In the genomic region with DNA sequence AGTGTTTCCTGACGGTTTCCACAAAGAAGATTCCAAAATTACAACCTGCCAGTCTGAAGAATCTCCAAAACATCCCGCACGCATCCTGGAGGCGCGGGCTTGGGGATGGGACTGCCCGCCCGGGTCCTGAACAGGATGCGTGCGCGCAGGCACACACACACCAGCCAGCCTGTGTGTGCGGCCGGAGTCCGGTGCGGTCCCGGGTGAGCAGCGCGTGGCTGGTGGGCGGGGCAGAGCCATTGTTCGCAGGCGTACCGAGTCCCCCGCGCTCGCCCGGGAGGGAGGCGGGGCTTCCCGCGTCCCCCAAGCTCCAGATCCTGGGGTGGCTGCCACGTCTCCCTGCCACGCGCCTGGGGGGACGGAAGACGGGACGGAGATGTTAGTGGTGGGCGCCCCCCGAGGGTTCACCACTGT, we compare ENCODE assay signal across 1 cellular context.
TF ChIP-seq lines count a peak whose summit lies in the region.

No MANE protein-coding gene starts in this region.

TF ChIP-seq in HepG2, 621 proteins besides CTCF, POLR2A, EP300 and RAD21 (continued from another document):
- TF ChIP-seq PTBP1 (IDR thresholded peaks at IDR 0.05; ENCODE audit: low read depth, low read length, poor library complexity, severe bottlenecking), result no peak
- no peak for TF ChIP-seq HMG20B (CRISPR knock-in tag; conservative IDR thresholded peaks at IDR 0.05)
- peak; percentile 27; the same call in 1 of the 2 replicates for TF ChIP-seq ZFP41 (CRISPR knock-in tag; IDR thresholded peaks at IDR 0.05; ENCODE audit: borderline replicate concordance)
- no peak; the same call in 1 of the 2 replicates for TF ChIP-seq HIVEP1 (CRISPR knock-in tag; IDR thresholded peaks at IDR 0.05)
- TF ChIP-seq ZNF776 (CRISPR knock-in tag; IDR thresholded peaks at IDR 0.05), result no peak
- TF ChIP-seq ZSCAN20 (CRISPR knock-in tag; IDR thresholded peaks at IDR 0.05; ENCODE audit: borderline replicate concordance), result peak; percentile 61; the same call in 1 of the 2 replicates
- TF ChIP-seq, protein P1, sequence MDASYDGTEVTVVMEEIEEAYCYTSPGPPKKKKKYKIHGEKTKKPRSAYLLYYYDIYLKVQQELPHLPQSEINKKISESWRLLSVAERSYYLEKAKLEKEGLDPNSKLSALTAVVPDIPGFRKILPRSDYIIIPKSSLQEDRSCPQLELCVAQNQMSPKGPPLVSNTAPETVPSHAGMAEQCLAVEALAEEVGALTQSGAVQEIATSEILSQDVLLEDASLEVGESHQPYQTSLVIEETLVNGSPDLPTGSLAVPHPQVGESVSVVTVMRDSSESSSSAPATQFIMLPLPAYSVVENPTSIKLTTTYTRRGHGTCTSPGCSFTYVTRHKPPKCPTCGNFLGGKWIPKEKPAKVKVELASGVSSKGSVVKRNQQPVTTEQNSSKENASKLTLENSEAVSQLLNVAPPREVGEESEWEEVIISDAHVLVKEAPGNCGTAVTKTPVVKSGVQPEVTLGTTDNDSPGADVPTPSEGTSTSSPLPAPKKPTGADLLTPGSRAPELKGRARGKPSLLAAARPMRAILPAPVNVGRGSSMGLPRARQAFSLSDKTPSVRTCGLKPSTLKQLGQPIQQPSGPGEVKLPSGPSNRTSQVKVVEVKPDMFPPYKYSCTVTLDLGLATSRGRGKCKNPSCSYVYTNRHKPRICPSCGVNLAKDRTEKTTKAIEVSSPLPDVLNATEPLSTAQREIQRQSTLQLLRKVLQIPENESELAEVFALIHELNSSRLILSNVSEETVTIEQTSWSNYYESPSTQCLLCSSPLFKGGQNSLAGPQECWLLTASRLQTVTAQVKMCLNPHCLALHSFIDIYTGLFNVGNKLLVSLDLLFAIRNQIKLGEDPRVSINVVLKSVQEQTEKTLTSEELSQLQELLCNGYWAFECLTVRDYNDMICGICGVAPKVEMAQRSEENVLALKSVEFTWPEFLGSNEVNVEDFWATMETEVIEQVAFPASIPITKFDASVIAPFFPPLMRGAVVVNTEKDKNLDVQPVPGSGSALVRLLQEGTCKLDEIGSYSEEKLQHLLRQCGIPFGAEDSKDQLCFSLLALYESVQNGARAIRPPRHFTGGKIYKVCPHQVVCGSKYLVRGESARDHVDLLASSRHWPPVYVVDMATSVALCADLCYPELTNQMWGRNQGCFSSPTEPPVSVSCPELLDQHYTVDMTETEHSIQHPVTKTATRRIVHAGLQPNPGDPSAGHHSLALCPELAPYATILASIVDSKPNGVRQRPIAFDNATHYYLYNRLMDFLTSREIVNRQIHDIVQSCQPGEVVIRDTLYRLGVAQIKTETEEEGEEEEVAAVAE (CRISPR knock-in tag; IDR thresholded peaks at IDR 0.05; ENCODE audit: borderline replicate concordance), result no peak
- TF ChIP-seq ZNF367 (CRISPR knock-in tag; IDR thresholded peaks at IDR 0.05; ENCODE audit: borderline replicate concordance), result peak; percentile 73; the same call in 1 of the 2 replicates
- 0 out of 2 replicates have a peak, but pooled peaks have one; percentile 47 for TF ChIP-seq ZNF124 (CRISPR knock-in tag; IDR thresholded peaks at IDR 0.05)
- no peak for TF ChIP-seq MBD4 (IDR thresholded peaks at IDR 0.05; ENCODE audit: borderline replicate concordance, low read length)
- TF ChIP-seq ZNF746 (CRISPR knock-in tag; IDR thresholded peaks at IDR 0.05), result no peak; the same call in none of the 2 replicates
- TF ChIP-seq FIP1L1 (IDR thresholded peaks at IDR 0.05; ENCODE audit: borderline replicate concordance, insufficient read depth, low read depth, low read length), result no peak
- no peak for TF ChIP-seq ARHGAP35 (CRISPR knock-in tag; IDR thresholded peaks at IDR 0.05; ENCODE audit: borderline replicate concordance)
- no peak; the same call in 1 of the 2 replicates for TF ChIP-seq ZNF567 (CRISPR knock-in tag; IDR thresholded peaks at IDR 0.05; ENCODE audit: borderline replicate concordance)
- TF ChIP-seq ZNF264 (CRISPR knock-in tag; IDR thresholded peaks at IDR 0.05), result 0 out of 2 replicates have a peak, but pooled peaks have one; percentile 78
- peak; percentile 43; the same call in 1 of the 2 replicates for TF ChIP-seq HOXA5 (CRISPR knock-in tag; IDR thresholded peaks at IDR 0.05)
- TF ChIP-seq ZNF441 (CRISPR knock-in tag; IDR thresholded peaks at IDR 0.05; ENCODE audit: borderline replicate concordance), result peak; percentile 95
- peak; percentile 80; the same call in 1 of the 2 replicates for TF ChIP-seq ZNF800 (CRISPR knock-in tag; IDR thresholded peaks at IDR 0.05)
- no peak for TF ChIP-seq BCLAF1 (IDR thresholded peaks at IDR 0.05)
- TF ChIP-seq, protein P2, sequence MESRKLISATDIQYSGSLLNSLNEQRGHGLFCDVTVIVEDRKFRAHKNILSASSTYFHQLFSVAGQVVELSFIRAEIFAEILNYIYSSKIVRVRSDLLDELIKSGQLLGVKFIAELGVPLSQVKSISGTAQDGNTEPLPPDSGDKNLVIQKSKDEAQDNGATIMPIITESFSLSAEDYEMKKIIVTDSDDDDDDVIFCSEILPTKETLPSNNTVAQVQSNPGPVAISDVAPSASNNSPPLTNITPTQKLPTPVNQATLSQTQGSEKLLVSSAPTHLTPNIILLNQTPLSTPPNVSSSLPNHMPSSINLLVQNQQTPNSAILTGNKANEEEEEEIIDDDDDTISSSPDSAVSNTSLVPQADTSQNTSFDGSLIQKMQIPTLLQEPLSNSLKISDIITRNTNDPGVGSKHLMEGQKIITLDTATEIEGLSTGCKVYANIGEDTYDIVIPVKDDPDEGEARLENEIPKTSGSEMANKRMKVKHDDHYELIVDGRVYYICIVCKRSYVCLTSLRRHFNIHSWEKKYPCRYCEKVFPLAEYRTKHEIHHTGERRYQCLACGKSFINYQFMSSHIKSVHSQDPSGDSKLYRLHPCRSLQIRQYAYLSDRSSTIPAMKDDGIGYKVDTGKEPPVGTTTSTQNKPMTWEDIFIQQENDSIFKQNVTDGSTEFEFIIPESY (CRISPR knock-in tag; IDR thresholded peaks at IDR 0.05), result no peak
- TF ChIP-seq IRF1 (CRISPR knock-in tag; IDR thresholded peaks at IDR 0.05; ENCODE audit: low read depth), result no peak
- TF ChIP-seq KLF11 (CRISPR knock-in tag; IDR thresholded peaks at IDR 0.05), result no peak
- TF ChIP-seq MTF1 (CRISPR knock-in tag; IDR thresholded peaks at IDR 0.05), result no peak
- TF ChIP-seq NFKB2 (CRISPR knock-in tag; IDR thresholded peaks at IDR 0.05; ENCODE audit: borderline replicate concordance), result no peak
- TF ChIP-seq ELF1 (CRISPR knock-in tag; IDR thresholded peaks at IDR 0.05), result no peak
- TF ChIP-seq ZNF180 (CRISPR knock-in tag; IDR thresholded peaks at IDR 0.05; ENCODE audit: borderline replicate concordance, low read depth), result no peak
- TF ChIP-seq TMF1 (CRISPR knock-in tag; IDR thresholded peaks at IDR 0.05; ENCODE audit: low read depth), result no peak
- TF ChIP-seq ZNF446 (CRISPR knock-in tag; IDR thresholded peaks at IDR 0.05), result no peak
- no peak for TF ChIP-seq KDM5A (IDR thresholded peaks at IDR 0.05; ENCODE audit: borderline replicate concordance, low read length)
- TF ChIP-seq ZNF543 (CRISPR knock-in tag; IDR thresholded peaks at IDR 0.05), result no peak
- no peak for TF ChIP-seq NR2F1 (CRISPR knock-in tag; IDR thresholded peaks at IDR 0.05)
- TF ChIP-seq CSRNP2 (CRISPR knock-in tag; conservative IDR thresholded peaks at IDR 0.05; ENCODE audit: low read depth), result 0 out of 2 replicates have a peak, but pooled peaks have one; percentile 68
- no peak for TF ChIP-seq ZBTB37 (CRISPR knock-in tag; IDR thresholded peaks at IDR 0.05)
- TF ChIP-seq HNF4A (CRISPR knock-in tag; IDR thresholded peaks at IDR 0.05), result peak; percentile 47; the same call in 1 of the 2 replicates
- no peak for TF ChIP-seq SIX1 (CRISPR knock-in tag; IDR thresholded peaks at IDR 0.05; ENCODE audit: borderline replicate concordance)
- TF ChIP-seq SNAPC2 (CRISPR knock-in tag; IDR thresholded peaks at IDR 0.05), result no peak
TF ChIP-seq in HepG2: peak in this region for 220.
